7 cellular contexts compared by ENCODE assay signal in the genomic region with DNA sequence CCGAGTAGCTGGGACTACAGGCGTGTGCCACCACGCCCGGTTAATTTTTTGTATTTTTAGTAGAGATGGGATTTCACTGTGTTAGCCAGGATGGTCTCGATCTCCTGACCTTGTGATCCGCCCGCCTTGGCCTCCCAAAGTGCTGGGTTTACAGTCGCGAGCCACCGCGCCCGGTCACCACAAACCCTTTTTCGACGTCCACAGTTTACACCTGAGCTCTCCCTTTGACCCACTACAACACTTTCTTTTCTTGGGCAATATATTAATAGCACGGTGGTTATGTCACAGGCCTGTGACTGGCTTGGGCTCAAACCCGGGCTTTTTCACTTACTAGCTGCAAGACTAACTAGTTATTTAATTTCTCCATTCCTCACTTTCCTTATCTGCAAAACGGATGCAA. TPM values are rescaled to one million over a fixed set of nuclear protein-coding genes. Genes with fewer than 3 reads are reported as not detected.
DNase-seq lines count a peak whose midpoint lies in the region; ATAC-seq, FAIRE-seq and TF ChIP-seq lines count a peak whose summit lies in the region.
"Not testable (repeated sequence)": the region's sequence is repeated elsewhere in the genome, so short reads cannot be mapped to it uniquely, and the experiment has no call there.

No MANE protein-coding gene starts in this region.

- H4K20me1 ChIP-seq in K562 (replicated peaks; ENCODE audit: control insufficient read depth, insufficient read depth, low read length): not testable (repeated sequence)

- intact Hi-C loops in CD4-positive, alpha-beta T cell (cut with DNase I, micrococcal nuclease): loop anchor here in 1 of 2 experiments (2.0 to 10.0 kb wide), 3 partner anchors 179 to 557 kb away; partner anchors contain the start of genes TCP1 and WTAP
- intact Hi-C loops in K562 (cut with micrococcal nuclease): loop anchor here (2.0 kb wide), 1 partner anchor 133 kb away; no protein-coding TSS in a partner anchor

- peak overlapping the region; percentile 87 for H3K27ac Mint-ChIP-seq in CD4-positive, alpha-beta T cell
- peak overlapping the region in 2 of 3 donors; percentile 27 to 96 for H3K27ac Mint-ChIP-seq in IgD-negative memory B cell
- H3K27ac Mint-ChIP-seq in activated CD8-positive, alpha-beta T cell treated with anti-CD3 and anti-CD28 coated beads, Interleukin-2, amount 10 ng/mL, durations not matched to agents 7 days and 5 days; mesothelial cell of epicardium; osteocyte (ENCODE audit: unreplicated experiment): not testable (repeated sequence)

- not testable (repeated sequence) for H3K4me3 ChIP-seq in SJSA1, K562

- TF ChIP-seq RAD21 in K562 (CRISPR knock-in tag; conservative IDR thresholded peaks at IDR 0.05 in 1 of 2, IDR thresholded peaks at IDR 0.05 in 1 of 2): not testable (repeated sequence)

- peak overlapping the region in 1 of 2 experiments; percentile 93; a peak in 1 of 4 replicates for H3K9ac ChIP-seq in K562 (ENCODE audit: insufficient read depth in 1 of 2, low read depth in 2 of 2, low read length in 2 of 2)

- H2AFZ ChIP-seq in K562 (ENCODE audit: low read depth, low read length): peak overlapping the region; percentile 94; the same call in 1 of the 2 replicates

- whole genome bisulfite sequencing in K562 (ENCODE audit: insufficient coverage, low coverage, missing lambda C conversion rate): 86% methylated on average over 13 of the region's 17 CpGs

- not testable (repeated sequence) for H3K36me3 ChIP-seq in SJSA1; K562 (ENCODE audit: control insufficient read depth, insufficient read depth, low read length)

- peak overlapping the region; percentile 90 for H3K4me3 Mint-ChIP-seq in CD4-positive, alpha-beta T cell
- H3K4me3 Mint-ChIP-seq in IgD-negative memory B cell (peak overlapping the region in 1 of 4 donors; percentile 94), mesothelial cell of epicardium (peak overlapping the region; percentile 84), osteocyte (ENCODE audit: unreplicated experiment) (peak overlapping the region; percentile 78)
- H3K4me3 Mint-ChIP-seq in activated CD8-positive, alpha-beta T cell treated with anti-CD3 and anti-CD28 coated beads, Interleukin-2, amount 10 ng/mL, durations not matched to agents 7 days and 5 days: peak overlapping the region; percentile 80

- not testable (repeated sequence) for ATAC-seq in CD4-positive, alpha-beta T cell (ENCODE audit: poor library complexity); activated CD8-positive, alpha-beta T cell treated with anti-CD3 and anti-CD28 coated beads, Interleukin-2, amount 10 ng/mL, durations not matched to agents 7 days and 5 days; K562

- POLR2A ChIA-PET in CD4-positive, alpha-beta T cell (lab: Charles Lee): interaction anchor here (1.2 to 3.8 kb wide), 6 partner anchors 14 to 241 kb away, joined by 5 to 20 read pairs (median 10); partner anchors contain the start of genes MRPL18, TCP1 and WTAP
- POLR2A ChIA-PET in activated CD8-positive, alpha-beta T cell treated with anti-CD3 and anti-CD28 coated beads, Interleukin-2, amount 10 ng/mL, durations not matched to agents 7 days and 5 days (lab: Charles Lee): interaction anchor here (0.7 to 4.9 kb wide), 9 partner anchors 11 to 241 kb away, joined by 3 to 69 read pairs (median 3); partner anchors contain the start of genes MRPL18 and TCP1
- POLR2A ChIA-PET in K562 (lab: Yijun Ruan, JAX): interaction anchor here (0.7 to 2.0 kb wide), 10 partner anchors 8 to 34 kb away, joined by 3 to 9 read pairs (median 4); no protein-coding TSS in a partner anchor

- H3K36me3 Mint-ChIP-seq in CD4-positive, alpha-beta T cell (ENCODE audit: low read depth); IgD-negative memory B cell; mesothelial cell of epicardium; osteocyte (ENCODE audit: unreplicated experiment): not testable (repeated sequence)
- peaks cover 19% of the 10 kb centered on the region for H3K36me3 Mint-ChIP-seq in activated CD8-positive, alpha-beta T cell treated with anti-CD3 and anti-CD28 coated beads, Interleukin-2, amount 10 ng/mL, durations not matched to agents 7 days and 5 days (ENCODE audit: low read depth)

- H3K4me1 ChIP-seq in SJSA1 (replicated peaks): peaks cover 16% of the 10 kb centered on the region
- peaks cover 25 to 38% of the 10 kb centered on the region in 2 experiments for H3K4me1 ChIP-seq in K562 (replicated peaks in 1 of 2; ENCODE audit: control insufficient read depth in 2 of 2, insufficient read depth in 2 of 2, low read length in 2 of 2)

- not testable (repeated sequence) for H3K27ac ChIP-seq in CD4-positive, alpha-beta T cell (ENCODE audit: low read depth, low read length); K562 (ENCODE audit: extremely low read depth, low read depth, low read length)
- peak overlapping the region; percentile 88; the same call in 1 of the 2 replicates for H3K27ac ChIP-seq in SJSA1

- CTCF ChIA-PET in CD4-positive, alpha-beta T cell (lab: Charles Lee): interaction anchor here (0.8 to 1.2 kb wide), 3 partner anchors 9 to 276 kb away, joined by 3 read pairs; no protein-coding TSS in a partner anchor
- CTCF ChIA-PET in activated CD8-positive, alpha-beta T cell treated with anti-CD3 and anti-CD28 coated beads, Interleukin-2, amount 10 ng/mL, durations not matched to agents 7 days and 5 days (lab: Charles Lee): interaction anchor here (0.7 to 1.6 kb wide), 6 partner anchors 9 to 104 kb away, joined by 3 to 5 read pairs (median 4); no protein-coding TSS in a partner anchor
- CTCF ChIA-PET in K562 (lab: Yijun Ruan, JAX; ENCODE audit: low intra/inter-chr PET ratio): interaction anchor here (0.6 kb wide), 1 partner anchor 107 kb away, joined by 4 read pairs; no protein-coding TSS in a partner anchor

- not testable (repeated sequence) for H3K4me2 ChIP-seq in K562 (ENCODE audit: insufficient read depth, low read length)

- not testable (repeated sequence) for TF ChIP-seq POLR2A in K562 (conservative IDR thresholded peaks at IDR 0.05)

- not testable (repeated sequence) for H3K27me3 Mint-ChIP-seq in CD4-positive, alpha-beta T cell; IgD-negative memory B cell
- H3K27me3 Mint-ChIP-seq in activated CD8-positive, alpha-beta T cell treated with anti-CD3 and anti-CD28 coated beads, Interleukin-2, amount 10 ng/mL, durations not matched to agents 7 days and 5 days (ENCODE audit: low read depth): peaks cover 19% of the 10 kb centered on the region
- H3K27me3 Mint-ChIP-seq in mesothelial cell of epicardium (ENCODE audit: low read depth): peaks cover 46% of the 10 kb centered on the region
- peaks cover 29% of the 10 kb centered on the region for H3K27me3 Mint-ChIP-seq in osteocyte (ENCODE audit: unreplicated experiment)

- TF ChIP-seq CTCF in CD4-positive, alpha-beta T cell (IDR thresholded peaks at IDR 0.05); K562 (IDR thresholded peaks at IDR 0.05 in 2 of 3, conservative IDR thresholded peaks at IDR 0.05 in 1 of 3; ENCODE audit: insufficient read depth in 2 of 3, low read depth in 1 of 3, low read length in 3 of 3); mesothelial cell of epicardium (IDR thresholded peaks at IDR 0.05; ENCODE audit: unreplicated experiment); osteocyte (IDR thresholded peaks at IDR 0.05): not testable (repeated sequence)

- peaks cover 41% of the 10 kb centered on the region for H3K79me2 ChIP-seq in K562 (ENCODE audit: control insufficient read depth, insufficient read depth, low read length)

- H3K4me1 Mint-ChIP-seq in CD4-positive, alpha-beta T cell (ENCODE audit: low read depth): peaks cover 35% of the 10 kb centered on the region
- H3K4me1 Mint-ChIP-seq in IgD-negative memory B cell: peaks cover 14 to 20% (median 18%) of the 10 kb centered on the region in 3 donors
- H3K4me1 Mint-ChIP-seq in activated CD8-positive, alpha-beta T cell treated with anti-CD3 and anti-CD28 coated beads, Interleukin-2, amount 10 ng/mL, durations not matched to agents 7 days and 5 days (ENCODE audit: low read depth): peaks cover 31% of the 10 kb centered on the region
- peaks cover 22% of the 10 kb centered on the region for H3K4me1 Mint-ChIP-seq in mesothelial cell of epicardium
- H3K4me1 Mint-ChIP-seq in osteocyte (ENCODE audit: unreplicated experiment): peaks cover 31% of the 10 kb centered on the region

- not testable (repeated sequence) for H3K9me1 ChIP-seq in K562 (ENCODE audit: control insufficient read depth, insufficient read depth, low read length)

- not testable (repeated sequence) for FAIRE-seq in K562 (lab: Jason Lieb, UNC)

- BruUV-seq in K562 (replicated peaks; lab: Mats Ljungman, UMichigan): not testable (repeated sequence)

- TF ChIP-seq EP300 in K562 (IDR thresholded peaks at IDR 0.05; ENCODE audit: low read length): not testable (repeated sequence)

- H3K27me3 ChIP-seq in CD4-positive, alpha-beta T cell (ENCODE audit: control insufficient read depth, insufficient read depth, low read length); SJSA1 (replicated peaks); K562 (ENCODE audit: control insufficient read depth in 2 of 2, insufficient read depth in 2 of 2, low read length in 2 of 2): not testable (repeated sequence)

- DNase-seq in CD4-positive, alpha-beta T cell; SJSA1 (ENCODE audit: low read depth in 1 of 2, low spot score in 2 of 2); activated CD8-positive, alpha-beta T cell treated with anti-CD3 and anti-CD28 coated beads, Interleukin-2, amount 10 ng/mL, durations not matched to agents 7 days and 5 days; K562 (ENCODE audit: extremely low read depth in 1 of 4, low spot score in 3 of 4); mesothelial cell of epicardium (ENCODE audit: low spot score in 2 of 2, unreplicated experiment in 2 of 2): not testable (repeated sequence)
- peak; percentile 57 for DNase-seq in osteocyte (ENCODE audit: extremely low spot score, unreplicated experiment)

- H3K9me3 Mint-ChIP-seq in CD4-positive, alpha-beta T cell; IgD-negative memory B cell; activated CD8-positive, alpha-beta T cell treated with anti-CD3 and anti-CD28 coated beads, Interleukin-2, amount 10 ng/mL, durations not matched to agents 7 days and 5 days (ENCODE audit: insufficient read depth); mesothelial cell of epicardium; osteocyte (ENCODE audit: unreplicated experiment): not testable (repeated sequence)

- in situ Hi-C loops in K562 (cut with MboI): not testable (repeated sequence)

- H3K9me3 ChIP-seq in CD4-positive, alpha-beta T cell (ENCODE audit: control insufficient read depth, low read length); SJSA1 (replicated peaks); K562 (replicated peaks; ENCODE audit: control insufficient read depth, insufficient read depth, low read depth, low read length): not testable (repeated sequence)

RNA-seq across cellular contexts. Expression of gene IGF2R, which starts 1.3 kb away (rescaled TPM):
- 10 to 100 TPM; 43.8 to 46.7 TPM for total RNA-seq in CD4-positive, alpha-beta T cell
- polyA plus RNA-seq in IgD-negative memory B cell: 4.7 TPM
- total RNA-seq in SJSA1 (2014; rRNA removed; shearing (Covaris generic)): 29.4 and 54.7 TPM in 2 replicates
- 10 to 100 TPM; 57.4 to 59.8 TPM for total RNA-seq in activated CD8-positive, alpha-beta T cell treated with anti-CD3 and anti-CD28 coated beads, Interleukin-2, amount 10 ng/mL, durations not matched to agents 7 days and 5 days
- total RNA-seq in K562 (2011; cell fraction: chromatin; rRNA removed; ENCODE audit: low replicate concordance): 302 and 333 TPM in 2 replicates
- 228 and 239 TPM in 2 replicates for total RNA-seq in K562 (2011; cell fraction: nucleolus; rRNA removed)
- total RNA-seq in K562 (2011; cell fraction: nucleoplasm; rRNA removed): 228 and 238 TPM in 2 replicates
- total RNA-seq in K562 (2014; rRNA removed): 36.9 and 41.3 TPM in 2 replicates
- total RNA-seq in K562 (2014; rRNA removed; fragmentation: Illumina TruSeq; extraction: Trizol): 34.4 and 37.8 TPM in 2 replicates
- 34.5 and 37.5 TPM in 2 replicates for total RNA-seq in K562 (2015; rRNA removed; fragmentation: Illumina TruSeq; extraction: Trizol)
- 84.7 and 92.3 TPM in 2 replicates for total RNA-seq in K562 (2021)
- 13.2 and 16.7 TPM in 2 replicates for polyA plus RNA-seq in K562 (2011; rRNA removed)
- polyA plus RNA-seq in K562 (2011; cell fraction: cytosol; rRNA removed): 12.7 and 14.5 TPM in 2 replicates
- 55.4 and 71.5 TPM in 2 replicates for polyA plus RNA-seq in K562 (2011; cell fraction: nucleus; rRNA removed)
- 57.1 and 73.0 TPM in 2 replicates for polyA plus RNA-seq in K562 (2012)
- 60.4 and 68.9 TPM in 2 replicates for polyA plus RNA-seq in K562 (2014; fragmentation: Illumina TruSeq; extraction: Trizol)
- 1 to 10 TPM; 3.5 to 3.6 TPM for polyA plus RNA-seq in K562 (2014; fragmentation: Nextera tagmentation; extraction: Ambion mirVana)
- 30.3 and 31.0 TPM in 2 replicates for polyA plus RNA-seq in K562 (2014; rRNA removed)
- polyA minus RNA-seq in K562 (2011; rRNA and poly(A)+ RNA removed): 48.1 and 64.9 TPM in 2 replicates
- polyA minus RNA-seq in K562 (2011; cell fraction: cytosol; rRNA and poly(A)+ RNA removed): 47.2 and 72.7 TPM in 2 replicates
- polyA minus RNA-seq in K562 (2011; cell fraction: nucleus; rRNA and poly(A)+ RNA removed): 108 and 127 TPM in 2 replicates
- 107 to 112 TPM (median 111 TPM) in 3 replicates for total RNA-seq in mesothelial cell of epicardium
- 196 and 218 TPM in 2 replicates for total RNA-seq in osteocyte
